ENCODE assay signal across 1 cellular context in the genomic region with DNA sequence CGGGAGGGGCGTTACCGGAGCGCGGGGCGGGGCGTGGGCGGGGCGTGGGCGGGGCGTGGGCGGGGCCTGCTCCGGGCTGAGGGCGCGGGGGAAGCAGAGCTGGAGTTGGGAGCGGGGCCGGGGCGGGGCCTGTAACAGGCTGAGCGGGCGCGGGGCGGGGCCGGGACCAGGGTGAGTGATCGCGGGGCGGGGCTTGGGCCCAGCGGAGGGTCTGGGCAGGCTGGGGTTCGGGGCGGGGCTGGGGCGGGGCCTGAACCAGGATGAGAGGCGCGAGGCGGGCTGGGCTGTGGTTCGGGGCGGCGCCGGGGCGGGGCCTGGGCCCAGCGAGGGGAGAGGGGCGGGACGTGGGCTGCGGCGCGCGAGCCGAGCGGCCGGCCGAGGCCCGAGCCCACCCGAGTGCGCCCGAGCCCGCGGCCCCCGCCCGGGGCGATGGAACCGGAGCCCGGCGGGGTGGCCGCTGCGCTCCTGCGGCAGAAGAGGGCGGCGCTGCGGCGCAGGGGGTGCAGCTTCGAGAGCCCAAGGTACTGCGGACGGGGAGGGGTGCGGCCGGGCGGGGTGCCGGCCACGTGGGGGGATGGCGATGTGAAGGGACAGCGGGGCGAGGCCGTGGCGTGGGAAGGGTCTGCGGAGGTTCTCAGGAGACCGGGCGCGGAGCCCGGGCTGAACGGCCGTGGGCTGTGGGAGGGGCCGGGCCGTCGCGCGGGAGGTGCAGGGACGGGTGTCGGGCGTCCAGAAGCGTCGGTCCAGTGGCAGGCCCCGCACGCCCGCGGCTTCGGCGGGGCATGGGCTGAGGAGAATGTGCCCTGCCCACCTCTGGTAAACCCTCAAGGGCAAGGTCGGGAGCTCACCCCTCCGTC.
TF ChIP-seq lines count a peak whose summit lies in the region.

No MANE protein-coding gene starts in this region.

TF ChIP-seq in IMR-90, 13 proteins besides CTCF, POLR2A, EP300 and RAD21:
- TF ChIP-seq RFX5 (IDR thresholded peaks at IDR 0.05; ENCODE audit: low read depth, low read length) (no peak), MXI1 (IDR thresholded peaks at IDR 0.05; ENCODE audit: borderline replicate concordance, low read depth, low read length) (peak; percentile 61), FOS (IDR thresholded peaks at IDR 0.05; ENCODE audit: low read depth, low read length) (no peak), MAFK (IDR thresholded peaks at IDR 0.05; ENCODE audit: low read depth, low read length) (no peak), MAZ (IDR thresholded peaks at IDR 0.05; ENCODE audit: borderline replicate concordance, low read depth, low read length) (peak; percentile 35; the same call in 1 of the 2 replicates), CEBPB (IDR thresholded peaks at IDR 0.05; ENCODE audit: low read depth, low read length) (no peak), CHD1 (IDR thresholded peaks at IDR 0.05; ENCODE audit: low read depth, low read length) (no peak), SMC3 (IDR thresholded peaks at IDR 0.05; ENCODE audit: low read depth, low read length) (no peak), BHLHE40 (IDR thresholded peaks at IDR 0.05; ENCODE audit: low read depth, low read length) (no peak)
- TF ChIP-seq, protein P1, sequence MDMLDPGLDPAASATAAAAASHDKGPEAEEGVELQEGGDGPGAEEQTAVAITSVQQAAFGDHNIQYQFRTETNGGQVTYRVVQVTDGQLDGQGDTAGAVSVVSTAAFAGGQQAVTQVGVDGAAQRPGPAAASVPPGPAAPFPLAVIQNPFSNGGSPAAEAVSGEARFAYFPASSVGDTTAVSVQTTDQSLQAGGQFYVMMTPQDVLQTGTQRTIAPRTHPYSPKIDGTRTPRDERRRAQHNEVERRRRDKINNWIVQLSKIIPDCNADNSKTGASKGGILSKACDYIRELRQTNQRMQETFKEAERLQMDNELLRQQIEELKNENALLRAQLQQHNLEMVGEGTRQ (IDR thresholded peaks at IDR 0.05; ENCODE audit: low read depth, low read length), result no peak
- TF ChIP-seq, protein P2, sequence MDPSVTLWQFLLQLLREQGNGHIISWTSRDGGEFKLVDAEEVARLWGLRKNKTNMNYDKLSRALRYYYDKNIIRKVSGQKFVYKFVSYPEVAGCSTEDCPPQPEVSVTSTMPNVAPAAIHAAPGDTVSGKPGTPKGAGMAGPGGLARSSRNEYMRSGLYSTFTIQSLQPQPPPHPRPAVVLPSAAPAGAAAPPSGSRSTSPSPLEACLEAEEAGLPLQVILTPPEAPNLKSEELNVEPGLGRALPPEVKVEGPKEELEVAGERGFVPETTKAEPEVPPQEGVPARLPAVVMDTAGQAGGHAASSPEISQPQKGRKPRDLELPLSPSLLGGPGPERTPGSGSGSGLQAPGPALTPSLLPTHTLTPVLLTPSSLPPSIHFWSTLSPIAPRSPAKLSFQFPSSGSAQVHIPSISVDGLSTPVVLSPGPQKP (IDR thresholded peaks at IDR 0.05; ENCODE audit: borderline replicate concordance, low read depth, low read length), result no peak
